In genomic region chr7:106870528-106870927, GRCh38 we compare ENCODE assay signal across 16 cellular contexts. TPM values are rescaled to one million over a fixed set of nuclear protein-coding genes. Genes with fewer than 3 reads are reported as not detected.
DNase-seq lines count a peak whose midpoint lies in the region; ATAC-seq and TF ChIP-seq lines count a peak whose summit lies in the region.
"Had no signal": no experiment of that assay in that cellular context is flagged by ENCODE, and none has a peak within 500 bp of the region (broad histone marks: within the 10 kb centered on the region; RNA-seq: fewer than 3 reads in every experiment).

No MANE protein-coding gene starts in this region.

- no peaks in the 10 kb centered on the region for H3K27me3 Mint-ChIP-seq in CD8-positive, alpha-beta T cell (ENCODE audit: low read depth)
- no peaks in the 10 kb centered on the region for H3K27me3 Mint-ChIP-seq in T-helper 17 cell
- H3K27me3 Mint-ChIP-seq in effector memory CD8-positive, alpha-beta T cell = no peaks in the 10 kb centered on the region

- peaks cover 88% of the 10 kb centered on the region for H3K36me3 Mint-ChIP-seq in CD8-positive, alpha-beta T cell
- H3K36me3 Mint-ChIP-seq in T-helper 17 cell (ENCODE audit: low read depth) = peaks cover 13% of the 10 kb centered on the region
- peaks cover 89% of the 10 kb centered on the region for H3K36me3 Mint-ChIP-seq in effector memory CD8-positive, alpha-beta T cell (ENCODE audit: insufficient read depth)
- H3K36me3 Mint-ChIP-seq: brain had no signal

- CTCF ChIA-PET in CD8-positive, alpha-beta T cell (lab: Charles Lee) = interaction anchor here (0.7 kb wide), 1 partner anchor 210 kb away, joined by 3 read pairs; the partner anchor contains the start of gene CCDC71L
- CTCF ChIA-PET in A673 (lab: Charles Lee) = no interaction called here

- DNase-seq in CD8-positive, alpha-beta T cell = no peak
- DNase-seq in T-helper 17 cell (no peak), A673 (ENCODE audit: low spot score) (no peak), NOMO-1 (lab: John Stamatoyannopoulos, UW; ENCODE audit: unreplicated experiment in 2 of 2) (no peak), NCI-H1092 (lab: John Stamatoyannopoulos, UW) (no peak)
- DNase-seq in effector memory CD8-positive, alpha-beta T cell = no peak
- DNase-seq: activated effector memory CD4-positive, alpha-beta T cell treated with anti-CD3 and anti-CD28 coated beads, Interleukin-2, amount 50 U/mL, for 16 hours; NCI-H187; NCI-H510A; retina had no signal

- POLR2A ChIA-PET in CD8-positive, alpha-beta T cell (lab: Charles Lee) = interaction anchor here (1.4 kb wide), 1 partner anchor 11 kb away, joined by 3 read pairs; no protein-coding TSS in a partner anchor
- POLR2A ChIA-PET in A673 (lab: Charles Lee; ENCODE audit: low non-redundant PET) = no interaction called here

- no TSS peak for BruUV-seq in A673 (replicated peaks; lab: Mats Ljungman, UMichigan)

- H3K27me3 ChIP-seq in BLaER1 (no peaks in the 10 kb centered on the region), A673 (replicated peaks; ENCODE audit: insufficient read depth, low read depth, low read length, poor library complexity) (no peaks in the 10 kb centered on the region)
- no peaks in the 10 kb centered on the region for H3K27me3 ChIP-seq in CD8-positive, alpha-beta T cell (ENCODE audit: insufficient read depth, low read length)

- H3K4me1 ChIP-seq in BLaER1 (peaks cover 59% of the 10 kb centered on the region), A673 (ENCODE audit: insufficient read depth, low read length, poor library complexity, severe bottlenecking) (peaks cover 25% of the 10 kb centered on the region)
- H3K4me1 ChIP-seq in CD8-positive, alpha-beta T cell (ENCODE audit: insufficient read depth, low read length) = peaks cover 37% of the 10 kb centered on the region

- peak overlapping the region; percentile 55 for H3K4me3 Mint-ChIP-seq in CD8-positive, alpha-beta T cell
- peak overlapping the region; percentile 63 for H3K4me3 Mint-ChIP-seq in T-helper 17 cell
- H3K4me3 Mint-ChIP-seq in effector memory CD8-positive, alpha-beta T cell = peak overlapping the region; percentile 63 to 75
- H3K4me3 Mint-ChIP-seq: brain had no signal

- peak overlapping the region; percentile 40; the same call in 1 of the 2 replicates for H3K27ac ChIP-seq in BLaER1
- H3K27ac ChIP-seq in CD8-positive, alpha-beta T cell (ENCODE audit: low read depth, low read length) = no peak overlapping the region
- no peak overlapping the region for H3K27ac ChIP-seq in A673 (ENCODE audit: low read depth, low read length, poor library complexity, severe bottlenecking)

- peak overlapping the region; percentile 72 for H3K9ac ChIP-seq in BLaER1

- H4K20me1 ChIP-seq in BLaER1 = peaks cover 82% of the 10 kb centered on the region

- ATAC-seq in CD8-positive, alpha-beta T cell = no peak
- ATAC-seq in T-helper 17 cell = no peak
- ATAC-seq in effector memory CD8-positive, alpha-beta T cell (replicated peaks) = no peak
- ATAC-seq in GM18867 (IDR thresholded peaks at IDR 0.05; ENCODE audit: unreplicated experiment) = no peak
- ATAC-seq: esophagus mucosa, Panc1 had no signal

- H3K9me3 ChIP-seq in BLaER1 (peaks cover 46% of the 10 kb centered on the region), T-helper 17 cell (ENCODE audit: control insufficient read depth, low read length, poor library complexity, severe bottlenecking) (no peaks in the 10 kb centered on the region), A673 (ENCODE audit: low read depth, low read length, poor library complexity, severe bottlenecking) (peaks cover 3% of the 10 kb centered on the region)
- H3K9me3 ChIP-seq in CD8-positive, alpha-beta T cell (ENCODE audit: low read length) = no peaks in the 10 kb centered on the region

- H3K4me3 ChIP-seq in BLaER1 (peak overlapping the region; percentile 80), A673 (ENCODE audit: low read depth, low read length, poor library complexity, severe bottlenecking) (no peak overlapping the region)
- no peak overlapping the region for H3K4me3 ChIP-seq in CD8-positive, alpha-beta T cell (ENCODE audit: low read depth, low read length)

- H3K9me3 Mint-ChIP-seq in CD8-positive, alpha-beta T cell = no peaks in the 10 kb centered on the region
- peaks cover 0 to under 1% of the 10 kb centered on the region in 2 donors for H3K9me3 Mint-ChIP-seq in effector memory CD8-positive, alpha-beta T cell

- peak overlapping the region; percentile 97 for H3K4me2 ChIP-seq in BLaER1

- no peak overlapping the region for H3K27ac Mint-ChIP-seq in CD8-positive, alpha-beta T cell
- H3K27ac Mint-ChIP-seq in T-helper 17 cell = peak overlapping the region; percentile 86
- H3K27ac Mint-ChIP-seq in effector memory CD8-positive, alpha-beta T cell = peak overlapping the region; percentile 29 to 88
- H3K27ac Mint-ChIP-seq: brain had no signal

- peaks cover 81% of the 10 kb centered on the region for H3K4me1 Mint-ChIP-seq in CD8-positive, alpha-beta T cell (ENCODE audit: low read depth)
- H3K4me1 Mint-ChIP-seq in T-helper 17 cell = peaks cover 59% of the 10 kb centered on the region
- H3K4me1 Mint-ChIP-seq in effector memory CD8-positive, alpha-beta T cell (ENCODE audit: low read depth in 2 of 2) = peaks cover 58 to 75% of the 10 kb centered on the region in 2 donors
- H3K4me1 Mint-ChIP-seq: brain had no signal

- H3K36me3 ChIP-seq in BLaER1 (peaks cover 80% of the 10 kb centered on the region), A673 (ENCODE audit: insufficient read depth, low read length, poor library complexity, severe bottlenecking) (peaks cover 19% of the 10 kb centered on the region)
- H3K36me3 ChIP-seq in CD8-positive, alpha-beta T cell (ENCODE audit: insufficient read depth, low read length) = peaks cover 31% of the 10 kb centered on the region

- intact Hi-C loops in CD8-positive, alpha-beta T cell (cut with DNase I, micrococcal nuclease) = loop anchor here (5.0 kb wide), 3 partner anchors 78 to 208 kb away; partner anchors contain the start of gene CCDC71L (in 1 of the 2)
- intact Hi-C loops in A673 (cut with micrococcal nuclease; ENCODE audit: unreplicated experiment) = no loop called here

- TF ChIP-seq CTCF in CD8-positive, alpha-beta T cell (IDR thresholded peaks at IDR 0.05) = no peak
- TF ChIP-seq CTCF in A673 (conservative IDR thresholded peaks at IDR 0.05; ENCODE audit: low read depth, low read length) = no peak

RNA-seq across cellular contexts. Expression of gene PIK3CG, which starts 5.4 kb away (rescaled TPM):
- 10 to 100 TPM; 30.8 to 32.5 TPM for total RNA-seq in CD8-positive, alpha-beta T cell
- 10 to 100 TPM; 24.8 to 25.7 TPM for total RNA-seq in T-helper 17 cell
- total RNA-seq in A673 (2021) = 13.4 and 13.7 TPM in 2 replicates
- total RNA-seq: LHCN-M2 had no signal
